ENCODE assay signal across 22 cellular contexts in genomic region chr4:159389756-159390155, GRCh38.
"Had no signal": no experiment of that assay in that cellular context is flagged by ENCODE, and none has a peak within 500 bp of the region (broad histone marks: within the 10 kb centered on the region; RNA-seq: fewer than 3 reads in every experiment).

No MANE protein-coding gene starts in this region.

- H3K36me3 ChIP-seq: heart left ventricle, left ventricle myocardium inferior, neural progenitor cell, ovary, right atrium auricular region, tibial nerve, upper lobe of left lung, vagina had no signal

- ATAC-seq: heart left ventricle; mucosa of descending colon; naive thymus-derived CD4-positive, alpha-beta T cell; sciatic nerve; stimulated activated naive B cell treated with anti-CD40 and anti-IgM and Interleukin-4, amounts not matched to agents 10 μg/mL and 1 μg/mL and 100 μg/mL, for 72 hours had no signal

- H3K9me3 ChIP-seq: mucosa of descending colon, ovary, upper lobe of left lung, vagina had no signal

- H3K9ac ChIP-seq: neural progenitor cell had no signal

- DNase-seq: heart left ventricle; immature natural killer cell; left ventricle myocardium inferior; midbrain; mucosa of descending colon; naive thymus-derived CD4-positive, alpha-beta T cell; nephron progenitor cell; ovary; stimulated activated CD4-positive, alpha-beta T cell treated with anti-CD3 and anti-CD28 coated beads, Interleukin-12 subunit alpha, Interleukin-12 subunit beta, amount 100 ng/mL, for 4 hours; stimulated activated CD4-positive, alpha-beta T cell treated with anti-CD3 and anti-CD28 coated beads, Interleukin-15, amount 100 ng/mL, for 24 hours; stimulated activated CD4-positive, alpha-beta T cell treated with anti-CD3 and anti-CD28 coated beads, Interleukin-2, amount 100 ng/mL, for 24 hours; stimulated activated CD4-positive, alpha-beta T cell treated with anti-CD3 and anti-CD28 coated beads, Interleukin-4, amount 100 ng/mL, for 1 hour; stimulated activated naive B cell treated with anti-CD40 and anti-IgM and Interleukin-4, amounts not matched to agents 10 μg/mL and 1 μg/mL and 100 μg/mL, for 72 hours; substantia nigra had no signal

- H3K27me3 ChIP-seq: heart left ventricle, neural progenitor cell, ovary, right atrium auricular region, tibial nerve, upper lobe of left lung, vagina had no signal

- H3K4me3 ChIP-seq: heart left ventricle, left ventricle myocardium inferior, lung, mucosa of descending colon, neural progenitor cell, ovary, right atrium auricular region, skin epidermis, tibial nerve, upper lobe of left lung, vagina had no signal

- H3K4me1 ChIP-seq: neural progenitor cell, right atrium auricular region, tibial nerve, upper lobe of left lung, vagina had no signal

- H3K4me2 ChIP-seq: neural progenitor cell had no signal

- H2AFZ ChIP-seq: neural progenitor cell had no signal

- H3K27ac ChIP-seq: heart left ventricle, left ventricle myocardium inferior, neural progenitor cell, ovary, right atrium auricular region, skin epidermis, tibial nerve, upper lobe of left lung, vagina had no signal
